Comparison of ENCODE assay signal across 8 cellular contexts in genomic region chr3:39639344-39640236, GRCh38.
DNase-seq lines count a peak whose midpoint lies in the region; ATAC-seq lines count a peak whose summit lies in the region.

No MANE protein-coding gene starts in this region.

- intact Hi-C loops in left colon (cut with DNase I, micrococcal nuclease) = no loop called here

- peak; percentile 92 for ATAC-seq in left colon

- peak; percentile 97 for DNase-seq in AML-193 (lab: John Stamatoyannopoulos, UW)
- peak; percentile 59 for DNase-seq in HPDE6-E6E7 (ENCODE audit: extremely low spot score)
- peak; percentile 19 to 35 for DNase-seq in activated T-cell treated with anti-CD3 and anti-CD28 coated beads, Interleukin-2, amount 50 U/mL, for 48 hours
- DNase-seq in left colon = no peak
- no peak for DNase-seq in cerebellar cortex (ENCODE audit: low spot score)
- DNase-seq in NCI-H1694 (lab: John Stamatoyannopoulos, UW) = no peak
- no peak for DNase-seq in DMS79 treated with DMSO at 0.1 percent for 48 hours (lab: John Stamatoyannopoulos, UW)
- no peak for DNase-seq in GM19240 (ENCODE audit: insufficient read length, low spot score)

Comparison
In these comparisons a context has a peak if more than half of its experiments do, and no peak if none do; other contexts are left out.
1. DNase-seq: peak in AML-193 (2 of 2), HPDE6-E6E7 (single experiment) and activated T-cell treated with anti-CD3 and anti-CD28 coated beads, Interleukin-2, amount 50 U/mL, for 48 hours (2 of 2); none in left colon (0 of 2), cerebellar cortex (single experiment), NCI-H1694 (single experiment), DMS79 treated with DMSO at 0.1 percent for 48 hours (single experiment) and GM19240 (single experiment).